In the genomic region with DNA sequence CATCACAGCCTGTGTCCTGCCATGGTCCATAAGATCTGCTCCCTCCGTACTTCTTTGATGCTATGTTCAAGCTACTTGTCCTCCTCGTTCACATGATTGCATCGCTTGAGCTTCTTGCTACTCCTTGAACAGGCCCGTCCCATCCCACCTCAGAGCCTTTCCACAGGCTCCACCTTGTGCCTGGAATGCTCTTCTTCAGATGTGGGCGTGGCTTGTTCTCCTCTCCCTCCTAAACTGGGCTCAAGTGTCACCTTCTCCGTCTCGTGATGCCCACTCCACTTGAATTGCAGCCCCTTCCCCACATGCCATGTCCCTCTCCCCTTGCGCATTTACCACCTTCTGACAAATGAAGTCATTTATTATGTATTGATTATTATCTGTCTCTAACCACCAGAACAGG, we compare ENCODE assay signal across 1 cellular context.
TF ChIP-seq lines count a peak whose summit lies in the region.

No MANE protein-coding gene starts in this region.

TF ChIP-seq in GM23338, 12 proteins besides CTCF, POLR2A, EP300 and RAD21:
- TF ChIP-seq CREB1 (CRISPR knock-in tag; IDR thresholded peaks at IDR 0.05; ENCODE audit: low read depth) (no peak), EZH2phosphoT487 (IDR thresholded peaks at IDR 0.05; ENCODE audit: unreplicated experiment) (no peak), ZNF331 (CRISPR knock-in tag; IDR thresholded peaks at IDR 0.05; ENCODE audit: low read depth) (no peak)
